In genomic region chr20:16747291-16747811, GRCh38 we compare ENCODE assay signal across 16 cellular contexts. TPM values are rescaled to one million over a fixed set of nuclear protein-coding genes. Genes with fewer than 3 reads are reported as not detected.
DNase-seq lines count a peak whose midpoint lies in the region; ATAC-seq and TF ChIP-seq lines count a peak whose summit lies in the region.
"Had no signal": no experiment of that assay in that cellular context is flagged by ENCODE, and none has a peak within 500 bp of the region (broad histone marks: within the 10 kb centered on the region; RNA-seq: fewer than 3 reads in every experiment).

No MANE protein-coding gene starts in this region.

- no peak for ATAC-seq in body of pancreas

- DNase-seq in NCI-H1417 (lab: John Stamatoyannopoulos, UW) (peak in 2 of 3 experiments; percentile 13 to 22), NCI-H1417 treated with DMSO at 0.1 percent for 48 hours (lab: John Stamatoyannopoulos, UW) (no peak), NCI-H345 treated with DMSO at 0.1 percent for 48 hours (lab: John Stamatoyannopoulos, UW; ENCODE audit: unreplicated experiment) (peak; percentile 27), epithelial cell of proximal tubule (ENCODE audit: low read depth) (no peak), prostate gland (ENCODE audit: low spot score) (peak; percentile 54), LoVo (ENCODE audit: low spot score) (no peak), body of pancreas (no peak)
- DNase-seq in activated CD4-positive, alpha-beta T cell treated with anti-CD3 and anti-CD28 coated beads for 1 hour: no peak
- DNase-seq: CD8-positive, alpha-beta memory T cell; Kasumi-1; kidney glomerular epithelial cell; NCI-H187 treated with DMSO at 0.1 percent for 48 hours; SJCRH30 had no signal

- no peak overlapping the region for H3K4me3 ChIP-seq in epithelial cell of proximal tubule (ENCODE audit: low read depth, low read length)
- no peak overlapping the region for H3K4me3 ChIP-seq in prostate gland
- H3K4me3 ChIP-seq in body of pancreas: no peak overlapping the region
- H3K4me3 ChIP-seq: coronary artery, SJCRH30 had no signal

- H3K27ac ChIP-seq in prostate gland (no peak overlapping the region), body of pancreas (no peak overlapping the region)
- H3K27ac ChIP-seq: coronary artery, epithelial cell of prostate, SJCRH30 had no signal

- H3K36me3 ChIP-seq in prostate gland (no peaks in the 10 kb centered on the region), body of pancreas (replicated peaks in 1 of 2; ENCODE audit: insufficient read depth in 1 of 2, low read depth in 2 of 2) (no peaks in the 10 kb centered on the region)
- H3K36me3 ChIP-seq: SJCRH30 had no signal

- no peaks in the 10 kb centered on the region for H3K9me3 ChIP-seq in prostate gland
- H3K9me3 ChIP-seq in body of pancreas: no peaks in the 10 kb centered on the region
- H3K9me3 ChIP-seq: SJCRH30 had no signal

- H3K27me3 ChIP-seq in prostate gland (replicated peaks; ENCODE audit: insufficient read depth) (no peaks in the 10 kb centered on the region), body of pancreas (no peaks in the 10 kb centered on the region)

- 28% methylated on average over 3 of the region's 3 CpGs for WGBS in prostate gland
- 18 to 41% methylated on average over 3 of the region's 3 CpGs for WGBS in body of pancreas, 2 donors

- intact Hi-C loops in prostate gland (cut with DNase I) (no loop called here), body of pancreas (cut with DNase I) (no loop called here)

- TF ChIP-seq POLR2A in prostate gland (IDR thresholded peaks at IDR 0.05) (no peak), body of pancreas (IDR thresholded peaks at IDR 0.05) (no peak)

- no peaks in the 10 kb centered on the region for H3K4me1 ChIP-seq in prostate gland (replicated peaks)
- no peaks in the 10 kb centered on the region for H3K4me1 ChIP-seq in body of pancreas
- H3K4me1 ChIP-seq: SJCRH30 had no signal

- TF ChIP-seq CTCF in epithelial cell of proximal tubule (conservative IDR thresholded peaks at IDR 0.05; ENCODE audit: low read depth, low read length) (peak; percentile 9), prostate gland (IDR thresholded peaks at IDR 0.05) (peak in 1 of 4 experiments; percentile 6), body of pancreas (IDR thresholded peaks at IDR 0.05) (no peak)

RNA-seq across cellular contexts. Expression of gene OTOR, which starts 0.8 kb away (rescaled TPM):
- total RNA-seq in epithelial cell of proximal tubule (not detected in 2 replicates), prostate gland (not detected), body of pancreas (not detected)
- total RNA-seq: activated T-helper 2 cell treated with anti-CD3 and anti-CD28 coated beads, Interferon-gamma antibody, Interleukin-2, Interleukin-4, amounts not matched to agents 10 μg/mL and 5 μg/mL and 100 μg/mL, durations not matched to agents 14 hours and 24 hours and 36 hours; CD8-positive, alpha-beta memory T cell; SJCRH30 had no signal

RNA-seq across cellular contexts. Expression of gene SNRPB2, which starts 17.5 kb away (rescaled TPM):
- total RNA-seq in epithelial cell of proximal tubule (65.3 and 80.4 TPM in 2 replicates), prostate gland (10 to 100 TPM; 21.2 to 22.9 TPM), body of pancreas (1 to 10 TPM; 9.9 TPM)

Comparison
In these comparisons a context has a peak if more than half of its experiments do, and no peak if none do; other contexts are left out.
1. DNase-seq: peak in NCI-H1417 (2 of 3), NCI-H345 treated with DMSO at 0.1 percent for 48 hours (single experiment) and prostate gland (single experiment); none in NCI-H1417 treated with DMSO at 0.1 percent for 48 hours (single experiment), epithelial cell of proximal tubule (single experiment), LoVo (single experiment), activated CD4-positive, alpha-beta T cell treated with anti-CD3 and anti-CD28 coated beads for 1 hour (single experiment) and body of pancreas (0 of 4).